In the genomic region with DNA sequence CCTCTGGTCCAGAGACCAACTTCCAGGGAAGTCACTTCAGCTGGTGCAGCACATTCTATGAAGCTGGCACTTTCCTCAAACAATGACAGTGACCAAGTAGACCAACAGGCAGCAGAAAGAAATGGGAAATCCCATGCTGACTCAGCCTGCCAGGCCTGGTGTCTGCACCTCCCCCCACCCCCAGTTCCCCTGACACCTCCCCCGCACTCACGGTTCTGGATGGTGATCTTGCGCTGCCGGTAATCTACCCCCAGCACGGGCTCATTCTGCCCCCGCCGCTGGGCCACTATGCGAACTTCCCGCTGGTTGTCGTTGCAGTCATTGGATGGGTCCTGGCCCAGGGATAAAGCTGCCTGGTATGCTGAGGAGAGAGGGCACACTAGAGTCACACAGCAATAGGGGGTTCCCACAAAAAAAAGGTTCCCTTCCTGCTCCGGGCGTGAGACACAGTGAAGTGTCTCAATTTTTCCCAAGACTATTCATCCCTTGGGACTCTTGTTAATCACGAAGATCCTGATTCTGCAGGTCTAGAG, we compare ENCODE assay signal across 13 cellular contexts. TPM values are rescaled to one million over a fixed set of nuclear protein-coding genes. Genes with fewer than 3 reads are reported as not detected.
DNase-seq lines count a peak whose midpoint lies in the region; ATAC-seq and TF ChIP-seq lines count a peak whose summit lies in the region.
"Had no signal": no experiment of that assay in that cellular context is flagged by ENCODE, and none has a peak within 500 bp of the region (broad histone marks: within the 10 kb centered on the region; RNA-seq: fewer than 3 reads in every experiment).

No MANE protein-coding gene starts in this region.

- H3K9me3 Mint-ChIP-seq in T-helper 1 cell treated with Interleukin-12 subunit alpha and Interleukin-12 subunit beta and Interleukin-4 antibody, amounts not matched to agents 30 μg/mL and 1 μg/mL, for 36 hours: no peaks in the 10 kb centered on the region
- H3K9me3 Mint-ChIP-seq: CD8-positive, alpha-beta memory T cell had no signal

- no peak overlapping the region for H3K27ac ChIP-seq in upper lobe of left lung
- no peak overlapping the region for H3K27ac ChIP-seq in sigmoid colon
- H3K27ac ChIP-seq: cardiac muscle cell, pancreas had no signal

- no peaks in the 10 kb centered on the region for H3K9me3 ChIP-seq in upper lobe of left lung
- no peaks in the 10 kb centered on the region for H3K9me3 ChIP-seq in sigmoid colon
- H3K9me3 ChIP-seq: pancreas had no signal

- TF ChIP-seq EP300 in upper lobe of left lung (IDR thresholded peaks at IDR 0.05) (no peak), sigmoid colon (IDR thresholded peaks at IDR 0.05) (no peak)

- H3K4me1 ChIP-seq in upper lobe of left lung: peaks cover 0 to 8% (median 4%) of the 10 kb centered on the region in 4 donors
- no peaks in the 10 kb centered on the region for H3K4me1 ChIP-seq in sigmoid colon

- peak; percentile 5 to 35 for DNase-seq in stimulated activated CD4-positive, alpha-beta T cell treated with anti-CD3 and anti-CD28 coated beads, Interleukin-2, amount 100 ng/mL, for 24 hours
- no peak for DNase-seq in stimulated activated CD4-positive, alpha-beta T cell treated with anti-CD3 and anti-CD28 coated beads, Interleukin-1b, Interleukin-23, amount 100 ng/mL, for 48 hours
- DNase-seq in upper lobe of left lung (peak; percentile 33 to 52), GM03348 (ENCODE audit: low spot score) (no peak), NCI-H1105 treated with DMSO at 0.1 percent for 48 hours (lab: John Stamatoyannopoulos, UW) (no peak), sigmoid colon (no peak)
- DNase-seq: activated CD4-positive, alpha-beta T cell treated with anti-CD3 and anti-CD28 coated beads, Interleukin-2, amount 50 U/mL, for 1 hour; CD8-positive, alpha-beta memory T cell; NCI-H748 treated with DMSO at 0.1 percent for 48 hours; pancreas had no signal

- TF ChIP-seq POLR2A in upper lobe of left lung (IDR thresholded peaks at IDR 0.05): no peak
- TF ChIP-seq POLR2A in sigmoid colon (IDR thresholded peaks at IDR 0.05): no peak

- intact Hi-C loops in sigmoid colon (cut with DNase I): no loop called here

- peak overlapping the region; percentile 28 for H3K27ac Mint-ChIP-seq in T-helper 1 cell treated with Interleukin-12 subunit alpha and Interleukin-12 subunit beta and Interleukin-4 antibody, amounts not matched to agents 30 μg/mL and 1 μg/mL, for 36 hours

- no peaks in the 10 kb centered on the region for H3K27me3 ChIP-seq in upper lobe of left lung
- no peaks in the 10 kb centered on the region for H3K27me3 ChIP-seq in sigmoid colon
- H3K27me3 ChIP-seq: cardiac muscle cell, pancreas had no signal

- peaks cover 1% of the 10 kb centered on the region for H3K36me3 Mint-ChIP-seq in T-helper 1 cell treated with Interleukin-12 subunit alpha and Interleukin-12 subunit beta and Interleukin-4 antibody, amounts not matched to agents 30 μg/mL and 1 μg/mL, for 36 hours (ENCODE audit: low read depth)

- peak; percentile 42 for ATAC-seq in HG02678 (IDR thresholded peaks at IDR 0.05; ENCODE audit: unreplicated experiment)
- no peak for ATAC-seq in upper lobe of left lung (ENCODE audit: low FRiP score in 2 of 2)

- WGBS in upper lobe of left lung, 2 donors: 77 to 82% methylated on average over 13 of the region's 13 CpGs
- 78 to 92% methylated on average over 13 of the region's 13 CpGs for WGBS in sigmoid colon, 2 donors

- peaks cover 26% of the 10 kb centered on the region for H3K4me1 Mint-ChIP-seq in T-helper 1 cell treated with Interleukin-12 subunit alpha and Interleukin-12 subunit beta and Interleukin-4 antibody, amounts not matched to agents 30 μg/mL and 1 μg/mL, for 36 hours (ENCODE audit: low read depth)

- H3K36me3 ChIP-seq in upper lobe of left lung (no peaks in the 10 kb centered on the region), sigmoid colon (no peaks in the 10 kb centered on the region)
- H3K36me3 ChIP-seq: cardiac muscle cell had no signal

- no peak overlapping the region for H3K4me3 Mint-ChIP-seq in T-helper 1 cell treated with Interleukin-12 subunit alpha and Interleukin-12 subunit beta and Interleukin-4 antibody, amounts not matched to agents 30 μg/mL and 1 μg/mL, for 36 hours
- H3K4me3 Mint-ChIP-seq: CD8-positive, alpha-beta memory T cell had no signal

- peaks cover 4% of the 10 kb centered on the region for H3K27me3 Mint-ChIP-seq in T-helper 1 cell treated with Interleukin-12 subunit alpha and Interleukin-12 subunit beta and Interleukin-4 antibody, amounts not matched to agents 30 μg/mL and 1 μg/mL, for 36 hours (ENCODE audit: low read depth)

- TF ChIP-seq CTCF in upper lobe of left lung (IDR thresholded peaks at IDR 0.05) (no peak), sigmoid colon (IDR thresholded peaks at IDR 0.05) (no peak)

- no peak overlapping the region for H3K4me3 ChIP-seq in upper lobe of left lung
- no peak overlapping the region for H3K4me3 ChIP-seq in sigmoid colon
- H3K4me3 ChIP-seq: cardiac muscle cell, pancreas had no signal

RNA-seq across cellular contexts. Expression of gene ILDR1, which starts 16.9 kb away (rescaled TPM):
- 1 to 10 TPM; 1.0 to 7.8 (median 6.4) TPM for total RNA-seq in upper lobe of left lung
- not detected for total RNA-seq in sigmoid colon
- 1 to 10 TPM; 3.5 to 7.1 (median 4.8) TPM for polyA plus RNA-seq in sigmoid colon
- total RNA-seq: CD8-positive, alpha-beta memory T cell had no signal
- polyA plus RNA-seq: cardiac muscle cell; CD8-positive, alpha-beta memory T cell had no signal

RNA-seq across cellular contexts. Expression of gene CD86, which starts 50.1 kb away (rescaled TPM):
- total RNA-seq in upper lobe of left lung (10 to 100 TPM in 5 of 6 donors, 1 to 10 TPM in 1; 4.2 to 27.8 (median 14.4) TPM), sigmoid colon (1 to 10 TPM; 3.9 to 5.8 (median 4.8) TPM)
- 10 to 100 TPM in 1 of 3 donors, 1 to 10 TPM in 2; 3.0 to 18.5 (median 6.5) TPM for polyA plus RNA-seq in sigmoid colon
- total RNA-seq: cardiac muscle cell had no signal
- polyA plus RNA-seq: cardiac muscle cell; CD8-positive, alpha-beta memory T cell had no signal

Comparison
In these comparisons a context has a peak if more than half of its experiments do, and no peak if none do; other contexts are left out.
1. DNase-seq: peak in stimulated activated CD4-positive, alpha-beta T cell treated with anti-CD3 and anti-CD28 coated beads, Interleukin-2, amount 100 ng/mL, for 24 hours (2 of 2) and upper lobe of left lung (2 of 2); none in stimulated activated CD4-positive, alpha-beta T cell treated with anti-CD3 and anti-CD28 coated beads, Interleukin-1b, Interleukin-23, amount 100 ng/mL, for 48 hours (single experiment), GM03348 (single experiment), NCI-H1105 treated with DMSO at 0.1 percent for 48 hours (single experiment) and sigmoid colon (single experiment).